ENCODE assay signal across 31 cellular contexts in genomic region chr14:95210699-95211098, GRCh38.
"Had no signal": no experiment of that assay in that cellular context is flagged by ENCODE, and none has a peak within 500 bp of the region (broad histone marks: within the 10 kb centered on the region; RNA-seq: fewer than 3 reads in every experiment).

No MANE protein-coding gene starts in this region.

- DNase-seq: activated CD4-positive, alpha-beta memory T cell treated with anti-CD3 and anti-CD28 coated beads, Interleukin-2, amount 10 ng/mL, durations not matched to agents 7 days and 5 days; activated CD4-positive, alpha-beta T cell treated with anti-CD3 and anti-CD28 coated beads for 1 hour; activated CD4-positive, alpha-beta T cell treated with anti-CD3 and anti-CD28 coated beads for 48 hours; activated CD4-positive, CD25-positive, alpha-beta regulatory T cell; activated CD8-positive, alpha-beta memory T cell treated with anti-CD3 and anti-CD28 coated beads for 24 hours; activated CD8-positive, alpha-beta memory T cell treated with anti-CD3 and anti-CD28 coated beads, Interleukin-2, amount 10 ng/mL, durations not matched to agents 7 days and 5 days; activated CD8-positive, alpha-beta memory T cell treated with anti-CD3 and anti-CD28 coated beads, Interleukin-2, amount 50 U/mL, for 48 hours; activated effector memory CD4-positive, alpha-beta T cell treated with Interleukin-2 at 50 U/mL for 16 hours; activated naive CD4-positive, alpha-beta T cell treated with anti-CD3 and anti-CD28 coated beads, Interleukin-2, amount 10 ng/mL, durations not matched to agents 7 days and 5 days; activated T-cell treated with anti-CD3 and anti-CD28 coated beads, Interleukin-2, amount 50 U/mL, for 48 hours; amniotic stem cell; aorta; brain microvascular endothelial cell; KG1; MM.1S; MV-4-11; NCI-H1092; NCI-H1436 treated with DMSO at 0.1 percent for 48 hours; NCI-H1694 treated with DMSO at 0.1 percent for 48 hours; NCI-H2029; NCI-H510A; NCI-H526; NCI-H748 treated with DMSO at 0.1 percent for 48 hours; NK-92 treated with Interleukin-12 subunit alpha and Interleukin-12 subunit beta, amount 100 ng/mL, for 24 hours; PC-9; SHP77; SJCRH30; T1000; WERI-Rb-1 had no signal

- H3K4me3 ChIP-seq: PC-9, SJCRH30, SK-N-MC had no signal

- ATAC-seq: activated CD8-positive, alpha-beta memory T cell treated with anti-CD3 and anti-CD28 coated beads, Interleukin-2, amount 10 ng/mL, durations not matched to agents 7 days and 5 days had no signal

- H3K36me3 ChIP-seq: brain microvascular endothelial cell, WERI-Rb-1 had no signal

- H3K27me3 ChIP-seq: brain microvascular endothelial cell, SJCRH30 had no signal

- FAIRE-seq: RCC 7860 had no signal

- H3K9me3 ChIP-seq: SJCRH30 had no signal

- H3K27ac ChIP-seq: brain microvascular endothelial cell, PC-9, SJCRH30, SK-N-MC, WERI-Rb-1 had no signal

- H3K4me2 ChIP-seq: PC-9 had no signal

- H2AFZ ChIP-seq: PC-9 had no signal
